ENCODE assay signal across 2 cellular contexts in the genomic region with DNA sequence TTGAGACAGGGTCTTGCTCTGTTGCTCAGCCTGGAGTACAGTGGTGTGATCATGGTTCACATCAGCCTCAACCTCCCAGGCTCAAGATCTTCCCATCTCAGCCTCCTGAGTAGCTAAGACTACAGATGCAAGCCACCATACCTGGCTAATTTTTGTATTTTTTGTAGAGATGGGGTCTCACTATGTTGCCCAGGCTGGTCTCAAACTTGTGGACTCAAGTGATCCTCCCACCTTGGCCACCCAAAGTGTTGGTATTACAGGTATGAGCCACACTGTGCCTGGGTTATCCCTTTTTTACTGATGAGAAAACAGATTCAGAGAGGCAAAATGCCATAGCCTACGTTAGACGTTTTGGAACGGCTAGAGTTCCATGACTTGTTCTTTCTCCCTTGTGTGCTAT.
TF ChIP-seq lines count a peak whose summit lies in the region.

No MANE protein-coding gene starts in this region.

TF ChIP-seq in HepG2, 621 proteins besides CTCF, POLR2A, EP300 and RAD21:
- TF ChIP-seq, protein P1, sequence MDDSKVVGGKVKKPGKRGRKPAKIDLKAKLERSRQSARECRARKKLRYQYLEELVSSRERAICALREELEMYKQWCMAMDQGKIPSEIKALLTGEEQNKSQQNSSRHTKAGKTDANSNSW (CRISPR knock-in tag; IDR thresholded peaks at IDR 0.05; ENCODE audit: borderline replicate concordance): no peak
- TF ChIP-seq ZNF121 (CRISPR knock-in tag; IDR thresholded peaks at IDR 0.05): peak; percentile 64
TF ChIP-seq in HepG2: peak in this region for 1.

TF ChIP-seq in WTC11, 78 proteins besides CTCF, POLR2A, EP300 and RAD21:
- TF ChIP-seq CBFB (CRISPR knock-in tag; IDR thresholded peaks at IDR 0.05; ENCODE audit: low read depth) (no peak), ZNF121 (CRISPR knock-in tag; IDR thresholded peaks at IDR 0.05) (peak; percentile 2; the same call in 1 of the 2 replicates), ESRRA (CRISPR knock-in tag; IDR thresholded peaks at IDR 0.05; ENCODE audit: borderline replicate concordance) (no peak), JAZF1 (CRISPR knock-in tag; IDR thresholded peaks at IDR 0.05) (no peak)
- TF ChIP-seq, protein P2, sequence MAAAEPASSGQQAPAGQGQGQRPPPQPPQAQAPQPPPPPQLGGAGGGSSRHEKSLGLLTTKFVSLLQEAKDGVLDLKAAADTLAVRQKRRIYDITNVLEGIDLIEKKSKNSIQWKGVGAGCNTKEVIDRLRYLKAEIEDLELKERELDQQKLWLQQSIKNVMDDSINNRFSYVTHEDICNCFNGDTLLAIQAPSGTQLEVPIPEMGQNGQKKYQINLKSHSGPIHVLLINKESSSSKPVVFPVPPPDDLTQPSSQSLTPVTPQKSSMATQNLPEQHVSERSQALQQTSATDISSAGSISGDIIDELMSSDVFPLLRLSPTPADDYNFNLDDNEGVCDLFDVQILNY (CRISPR knock-in tag; IDR thresholded peaks at IDR 0.05): no peak
- TF ChIP-seq, protein P3, sequence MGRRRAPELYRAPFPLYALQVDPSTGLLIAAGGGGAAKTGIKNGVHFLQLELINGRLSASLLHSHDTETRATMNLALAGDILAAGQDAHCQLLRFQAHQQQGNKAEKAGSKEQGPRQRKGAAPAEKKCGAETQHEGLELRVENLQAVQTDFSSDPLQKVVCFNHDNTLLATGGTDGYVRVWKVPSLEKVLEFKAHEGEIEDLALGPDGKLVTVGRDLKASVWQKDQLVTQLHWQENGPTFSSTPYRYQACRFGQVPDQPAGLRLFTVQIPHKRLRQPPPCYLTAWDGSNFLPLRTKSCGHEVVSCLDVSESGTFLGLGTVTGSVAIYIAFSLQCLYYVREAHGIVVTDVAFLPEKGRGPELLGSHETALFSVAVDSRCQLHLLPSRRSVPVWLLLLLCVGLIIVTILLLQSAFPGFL (CRISPR knock-in tag; IDR thresholded peaks at IDR 0.05; ENCODE audit: borderline replicate concordance): no peak
TF ChIP-seq in WTC11: peak in this region for 1.
